Comparison of ENCODE assay signal across 20 cellular contexts in the genomic region with DNA sequence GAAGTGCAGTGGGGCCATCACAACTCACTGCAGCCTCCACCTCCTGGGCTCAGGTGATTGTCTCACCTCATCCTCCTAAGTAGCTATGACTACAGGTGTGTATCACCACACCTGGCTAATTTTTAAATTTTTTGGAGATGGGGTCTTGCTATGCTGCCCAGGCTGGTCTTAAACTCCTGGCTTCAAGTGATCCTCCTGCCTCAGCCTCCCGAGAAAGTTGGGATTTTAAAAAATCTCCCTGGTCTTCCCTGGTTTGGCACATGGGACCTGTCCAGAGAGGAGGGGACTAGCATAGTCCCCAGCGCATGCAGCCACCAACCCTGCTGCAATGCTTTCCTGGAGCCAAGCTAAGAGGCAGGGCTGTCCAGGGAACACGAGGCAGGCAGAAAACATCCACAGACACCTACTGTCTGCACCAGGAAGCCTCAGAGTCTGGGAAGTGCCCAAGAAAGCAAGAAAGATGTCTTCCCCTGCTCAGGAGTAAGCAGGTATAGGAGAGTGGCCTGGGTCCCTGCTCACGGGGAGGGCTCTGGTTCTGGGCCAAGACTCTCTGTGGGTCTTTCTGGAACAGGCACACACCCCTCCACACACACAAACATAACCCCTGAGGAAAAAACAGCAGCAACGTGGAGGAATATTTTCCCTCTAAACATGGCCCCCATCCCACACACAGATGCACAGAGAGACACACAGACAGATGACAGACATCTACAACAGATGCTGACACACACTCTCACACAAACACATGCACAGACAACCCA. TPM values are rescaled to one million over a fixed set of nuclear protein-coding genes. Genes with fewer than 3 reads are reported as not detected.
DNase-seq lines count a peak whose midpoint lies in the region; ATAC-seq and TF ChIP-seq lines count a peak whose summit lies in the region.
"Had no signal": no experiment of that assay in that cellular context is flagged by ENCODE, and none has a peak within 500 bp of the region (broad histone marks: within the 10 kb centered on the region; RNA-seq: fewer than 3 reads in every experiment).

No MANE protein-coding gene starts in this region.

- no peaks in the 10 kb centered on the region for H3K27me3 ChIP-seq in endodermal cell (ENCODE audit: control insufficient read depth, insufficient read depth, low read length, poor library complexity, severe bottlenecking)
- H3K27me3 ChIP-seq: breast epithelium, ovary, Peyer's patch had no signal

- H3K36me3 Mint-ChIP-seq in activated naive CD4-positive, alpha-beta T cell treated with anti-CD3 and anti-CD28 coated beads, Interleukin-2, amount 50 U/mL, for 24 hours, result peaks cover 18% of the 10 kb centered on the region
- peaks cover 71% of the 10 kb centered on the region for H3K36me3 Mint-ChIP-seq in activated CD4-positive, alpha-beta memory T cell treated with anti-CD3 and anti-CD28 coated beads for 36 hours
- peaks cover 37% of the 10 kb centered on the region for H3K36me3 Mint-ChIP-seq in endodermal cell (ENCODE audit: low read depth)

- no peak for DNase-seq in activated naive CD4-positive, alpha-beta T cell treated with Interleukin-2 at 50 U/mL for 16 hours
- no peak for DNase-seq in activated CD4-positive, alpha-beta memory T cell treated with anti-CD3 and anti-CD28 coated beads for 36 hours
- DNase-seq in endodermal cell, result no peak
- no peak for DNase-seq in stimulated activated naive CD8-positive, alpha-beta T cell treated with anti-CD3 and anti-CD28 coated beads, Interleukin-15, amount 100 ng/mL, for 72 hours
- DNase-seq: ACHN; activated gamma-delta T cell; Caco-2; effector CD8-positive, alpha-beta T cell; hypothalamus; Karpas-422; kidney glomerular epithelial cell; NCI-H1417; NCI-H748 treated with DMSO at 0.1 percent for 48 hours; ovary; Peyer's patch had no signal

- TF ChIP-seq CTCF in endodermal cell (conservative IDR thresholded peaks at IDR 0.05), result no peak

- intact Hi-C loops in activated CD4-positive, alpha-beta memory T cell treated with anti-CD3 and anti-CD28 coated beads for 36 hours (cut with micrococcal nuclease), result no loop called here

- H3K9me3 Mint-ChIP-seq in activated naive CD4-positive, alpha-beta T cell treated with anti-CD3 and anti-CD28 coated beads, Interleukin-2, amount 50 U/mL, for 24 hours, result no peaks in the 10 kb centered on the region
- no peaks in the 10 kb centered on the region for H3K9me3 Mint-ChIP-seq in activated CD4-positive, alpha-beta memory T cell treated with anti-CD3 and anti-CD28 coated beads for 36 hours
- H3K9me3 Mint-ChIP-seq in endodermal cell, result no peaks in the 10 kb centered on the region
- no peaks in the 10 kb centered on the region for H3K9me3 Mint-ChIP-seq in stimulated activated naive CD8-positive, alpha-beta T cell treated with anti-CD3 and anti-CD28 coated beads, Interleukin-15, amount 100 ng/mL, for 72 hours

- no peak overlapping the region for H3K9ac ChIP-seq in endodermal cell (ENCODE audit: extremely low read depth, low read length, poor library complexity, severe bottlenecking)

- POLR2A ChIA-PET in activated CD4-positive, alpha-beta memory T cell treated with anti-CD3 and anti-CD28 coated beads for 36 hours (lab: Charles Lee), result interaction anchor here (1.1 to 1.3 kb wide), 3 partner anchors 20 to 35 kb away, joined by 3 to 5 read pairs (median 3); no protein-coding TSS in a partner anchor

- peaks cover 6% of the 10 kb centered on the region for H3K36me3 ChIP-seq in endodermal cell (ENCODE audit: control insufficient read depth, insufficient read depth, low read length)
- H3K36me3 ChIP-seq: breast epithelium, ovary had no signal

- H3K4me1 Mint-ChIP-seq in activated naive CD4-positive, alpha-beta T cell treated with anti-CD3 and anti-CD28 coated beads, Interleukin-2, amount 50 U/mL, for 24 hours, result peaks cover 47% of the 10 kb centered on the region
- peaks cover 63% of the 10 kb centered on the region for H3K4me1 Mint-ChIP-seq in activated CD4-positive, alpha-beta memory T cell treated with anti-CD3 and anti-CD28 coated beads for 36 hours (ENCODE audit: low read depth)
- H3K4me1 Mint-ChIP-seq in endodermal cell, result peaks cover 12% of the 10 kb centered on the region
- H3K4me1 Mint-ChIP-seq in stimulated activated naive CD8-positive, alpha-beta T cell treated with anti-CD3 and anti-CD28 coated beads, Interleukin-15, amount 100 ng/mL, for 72 hours, result peaks cover 93% of the 10 kb centered on the region

- ATAC-seq in stimulated activated naive CD8-positive, alpha-beta T cell treated with anti-CD3 and anti-CD28 coated beads, Interleukin-15, amount 100 ng/mL, for 72 hours, result no peak
- ATAC-seq in HG02973 (IDR thresholded peaks at IDR 0.05; ENCODE audit: unreplicated experiment) (no peak), HG03025 (IDR thresholded peaks at IDR 0.05; ENCODE audit: low FRiP score, unreplicated experiment) (no peak), HG02840 (IDR thresholded peaks at IDR 0.05; ENCODE audit: low FRiP score, unreplicated experiment) (no peak)

- peak overlapping the region; percentile 79 for H3K27ac Mint-ChIP-seq in activated naive CD4-positive, alpha-beta T cell treated with anti-CD3 and anti-CD28 coated beads, Interleukin-2, amount 50 U/mL, for 24 hours
- H3K27ac Mint-ChIP-seq in activated CD4-positive, alpha-beta memory T cell treated with anti-CD3 and anti-CD28 coated beads for 36 hours, result peak overlapping the region; percentile 67
- peak overlapping the region; percentile 12 for H3K27ac Mint-ChIP-seq in endodermal cell
- H3K27ac Mint-ChIP-seq in stimulated activated naive CD8-positive, alpha-beta T cell treated with anti-CD3 and anti-CD28 coated beads, Interleukin-15, amount 100 ng/mL, for 72 hours, result peak overlapping the region; percentile 47 to 84

- H3K4me3 ChIP-seq in endodermal cell (ENCODE audit: low read length), result no peak overlapping the region
- H3K4me3 ChIP-seq: breast epithelium, ovary, Peyer's patch had no signal

- no peak overlapping the region for H3K4me3 Mint-ChIP-seq in activated naive CD4-positive, alpha-beta T cell treated with anti-CD3 and anti-CD28 coated beads, Interleukin-2, amount 50 U/mL, for 24 hours
- no peak overlapping the region for H3K4me3 Mint-ChIP-seq in activated CD4-positive, alpha-beta memory T cell treated with anti-CD3 and anti-CD28 coated beads for 36 hours
- no peak overlapping the region for H3K4me3 Mint-ChIP-seq in endodermal cell
- H3K4me3 Mint-ChIP-seq in stimulated activated naive CD8-positive, alpha-beta T cell treated with anti-CD3 and anti-CD28 coated beads, Interleukin-15, amount 100 ng/mL, for 72 hours, result peak overlapping the region; percentile 0 to 77

- H3K4me1 ChIP-seq in endodermal cell (ENCODE audit: control insufficient read depth, insufficient read depth, low read length), result peaks cover 7% of the 10 kb centered on the region

- H3K9me3 ChIP-seq in endodermal cell (ENCODE audit: control insufficient read depth, low read length), result no peaks in the 10 kb centered on the region
- H3K9me3 ChIP-seq: breast epithelium, Caco-2, ovary, Peyer's patch had no signal

- CTCF ChIA-PET in activated CD4-positive, alpha-beta memory T cell treated with anti-CD3 and anti-CD28 coated beads for 36 hours (lab: Charles Lee), result interaction anchor here (0.5 to 11.8 kb wide), 4 partner anchors 10 to 117 kb away, joined by 3 to 208 read pairs (median 10); no protein-coding TSS in a partner anchor

- peak overlapping the region; percentile 5 for H3K27ac ChIP-seq in endodermal cell (ENCODE audit: low read depth, low read length)
- H3K27ac ChIP-seq: ovary had no signal

- H3K27me3 Mint-ChIP-seq in activated naive CD4-positive, alpha-beta T cell treated with anti-CD3 and anti-CD28 coated beads, Interleukin-2, amount 50 U/mL, for 24 hours, result no peaks in the 10 kb centered on the region
- no peaks in the 10 kb centered on the region for H3K27me3 Mint-ChIP-seq in activated CD4-positive, alpha-beta memory T cell treated with anti-CD3 and anti-CD28 coated beads for 36 hours
- H3K27me3 Mint-ChIP-seq in endodermal cell (ENCODE audit: insufficient read depth), result no peaks in the 10 kb centered on the region
- H3K27me3 Mint-ChIP-seq in stimulated activated naive CD8-positive, alpha-beta T cell treated with anti-CD3 and anti-CD28 coated beads, Interleukin-15, amount 100 ng/mL, for 72 hours, result no peaks in the 10 kb centered on the region

- 84 to 90% methylated on average over 2 to 5 of the region's 5 CpGs for WGBS in endodermal cell (ENCODE audit: insufficient coverage in 1 of 2, insufficient read length in 1 of 2), 2 experiments

RNA-seq across cellular contexts. Expression of a gene that starts 30.8 kb away (rescaled TPM):
- 100 to 1,000 TPM; 137 to 144 TPM for total RNA-seq in activated CD4-positive, alpha-beta memory T cell treated with anti-CD3 and anti-CD28 coated beads for 36 hours
- 10 to 100 TPM; 47.8 to 57.9 TPM for total RNA-seq in endodermal cell
- 38.8 TPM for polyA plus RNA-seq in endodermal cell (2013, experiment 1 of 2)
- 42.8 TPM for polyA plus RNA-seq in endodermal cell (2013, experiment 2 of 2)

Comparison
In these comparisons a context has a peak if more than half of its experiments do, and no peak if none do; other contexts are left out.
1. H3K27ac Mint-ChIP-seq: peak in every context shown above with its lines; median percentile 79 in activated naive CD4-positive, alpha-beta T cell treated with anti-CD3 and anti-CD28 coated beads, Interleukin-2, amount 50 U/mL, for 24 hours; 67 in activated CD4-positive, alpha-beta memory T cell treated with anti-CD3 and anti-CD28 coated beads for 36 hours; 66 in stimulated activated naive CD8-positive, alpha-beta T cell treated with anti-CD3 and anti-CD28 coated beads, Interleukin-15, amount 100 ng/mL, for 72 hours; 12 in endodermal cell.
2. H3K4me3 Mint-ChIP-seq: peak in stimulated activated naive CD8-positive, alpha-beta T cell treated with anti-CD3 and anti-CD28 coated beads, Interleukin-15, amount 100 ng/mL, for 72 hours (2 of 2); none in activated naive CD4-positive, alpha-beta T cell treated with anti-CD3 and anti-CD28 coated beads, Interleukin-2, amount 50 U/mL, for 24 hours (single experiment), activated CD4-positive, alpha-beta memory T cell treated with anti-CD3 and anti-CD28 coated beads for 36 hours (single experiment) and endodermal cell (single experiment).